ENCODE assay signal across 20 cellular contexts in the genomic region with DNA sequence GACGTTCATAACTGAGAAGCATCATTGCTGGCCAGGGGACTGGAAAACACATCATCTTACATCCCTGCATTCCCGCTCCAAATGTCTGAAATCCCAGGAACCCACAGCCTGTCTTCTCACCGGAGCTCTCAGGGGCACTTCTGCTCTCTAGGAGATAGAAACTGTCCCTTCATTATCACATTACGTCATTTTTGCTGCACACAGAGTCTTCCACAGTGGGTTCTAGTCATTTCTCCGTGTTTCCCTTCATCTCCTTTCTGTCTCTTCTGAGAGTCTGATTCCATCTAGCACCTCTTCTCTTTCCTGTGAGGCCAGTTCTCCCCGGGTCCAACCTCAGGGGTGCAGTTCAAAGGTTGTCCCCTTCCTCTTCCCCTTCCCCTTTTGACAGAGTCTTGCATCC. TPM values are rescaled to one million over a fixed set of nuclear protein-coding genes. Genes with fewer than 3 reads are reported as not detected.
"Had no signal": no experiment of that assay in that cellular context is flagged by ENCODE, and none has a peak within 500 bp of the region (broad histone marks: within the 10 kb centered on the region; RNA-seq: fewer than 3 reads in every experiment).

No MANE protein-coding gene starts in this region.

RNA-seq across cellular contexts. Expression of gene IGLL1, which starts 15.8 kb away (rescaled TPM):
- total RNA-seq: dermis microvascular lymphatic vessel endothelial cell; endodermal cell; esophagus mucosa; esophagus squamous epithelium; gastrocnemius medialis; glomerular endothelial cell; heart right ventricle; kidney epithelial cell; left cardiac atrium; left lung; left ventricle myocardium superior; lower leg skin; lower lobe of right lung; lung microvascular endothelial cell; mesenteric fat pad; mesothelial cell of epicardium; mucosa of descending colon; myocyte; naive thymus-derived CD8-positive, alpha-beta T cell had no signal
- polyA plus RNA-seq: heart right ventricle; keratinocyte; naive thymus-derived CD8-positive, alpha-beta T cell had no signal

RNA-seq across cellular contexts. Expression of gene DRICH1, which starts 36.2 kb away (rescaled TPM):
- total RNA-seq: dermis microvascular lymphatic vessel endothelial cell, gastrocnemius medialis, glomerular endothelial cell, heart right ventricle, kidney epithelial cell, left cardiac atrium, left ventricle myocardium superior, lung microvascular endothelial cell had no signal
- polyA plus RNA-seq: naive thymus-derived CD8-positive, alpha-beta T cell had no signal
